ENCODE assay signal across 10 cellular contexts in genomic region chr19:16088351-16088984, GRCh38. TPM values are rescaled to one million over a fixed set of nuclear protein-coding genes. Genes with fewer than 3 reads are reported as not detected.
DNase-seq lines count a peak whose midpoint lies in the region; ATAC-seq and TF ChIP-seq lines count a peak whose summit lies in the region.
"Had no signal": no experiment of that assay in that cellular context is flagged by ENCODE, and none has a peak within 500 bp of the region (broad histone marks: within the 10 kb centered on the region; RNA-seq: fewer than 3 reads in every experiment).

No MANE protein-coding gene starts in this region.

- H3K4me1 Mint-ChIP-seq in activated T-cell treated with anti-CD3 and anti-CD28 coated beads, Interleukin-2, amount 50 U/mL, for 24 hours (ENCODE audit: low read depth): peaks cover 45% of the 10 kb centered on the region

- H3K27ac ChIP-seq in lower lobe of right lung (peak overlapping the region; percentile 75), tibial artery (peak overlapping the region; percentile 32 to 38)

- peak overlapping the region; percentile 63 for H3K27ac Mint-ChIP-seq in activated T-cell treated with anti-CD3 and anti-CD28 coated beads, Interleukin-2, amount 50 U/mL, for 24 hours

- H3K4me3 ChIP-seq in astrocyte of the spinal cord (ENCODE audit: low read depth, low read length): no peak overlapping the region
- peak overlapping the region; percentile 30 for H3K4me3 ChIP-seq in lower lobe of right lung
- H3K4me3 ChIP-seq in tibial artery: no peak overlapping the region

- no peaks in the 10 kb centered on the region for H3K27me3 Mint-ChIP-seq in activated T-cell treated with anti-CD3 and anti-CD28 coated beads, Interleukin-2, amount 50 U/mL, for 24 hours

- ATAC-seq in lower lobe of right lung: peak; percentile 78 to 80
- ATAC-seq in GM19452 (IDR thresholded peaks at IDR 0.05; ENCODE audit: unreplicated experiment): no peak
- no peak for ATAC-seq in HG02759 (IDR thresholded peaks at IDR 0.05; ENCODE audit: unreplicated experiment)

- H3K4me1 ChIP-seq in lower lobe of right lung (peaks cover 60% of the 10 kb centered on the region), tibial artery (peaks cover 0 to 62% (median 30%) of the 10 kb centered on the region in 4 donors)

- H3K27me3 ChIP-seq in lower lobe of right lung (ENCODE audit: low read depth) (no peaks in the 10 kb centered on the region), tibial artery (no peaks in the 10 kb centered on the region)

- no peak for DNase-seq in activated T-cell treated with anti-CD3 and anti-CD28 coated beads, Interleukin-2, amount 50 U/mL, for 24 hours
- no peak for DNase-seq in activated T-cell treated with anti-CD3 and anti-CD28 coated beads, Interleukin-2, amount 50 U/mL, for 1 hour
- DNase-seq in astrocyte of the spinal cord (ENCODE audit: low read depth, low spot score): no peak
- peak; percentile 66 for DNase-seq in lower lobe of right lung
- DNase-seq in tibial artery: no peak
- no peak for DNase-seq in T-helper 1 cell
- DNase-seq: NCI-H345 had no signal

- peak; percentile 7 for TF ChIP-seq CTCF in astrocyte of the spinal cord (IDR thresholded peaks at IDR 0.05; ENCODE audit: low read depth, low read length)
- no peak for TF ChIP-seq CTCF in lower lobe of right lung (IDR thresholded peaks at IDR 0.05)
- no peak for TF ChIP-seq CTCF in tibial artery (IDR thresholded peaks at IDR 0.05)

- intact Hi-C loops in lower lobe of right lung (cut with DNase I) (no loop called here), tibial artery (cut with DNase I; ENCODE audit: low total_unique reads) (no loop called here)

- no peak overlapping the region for H3K4me3 Mint-ChIP-seq in activated T-cell treated with anti-CD3 and anti-CD28 coated beads, Interleukin-2, amount 50 U/mL, for 24 hours

- H3K36me3 ChIP-seq in lower lobe of right lung (peaks cover 100% of the 10 kb centered on the region), tibial artery (peaks cover 99 to 100% (median 100%) of the 10 kb centered on the region in 3 donors)

- in situ Hi-C loops in astrocyte of the spinal cord (cut with HindIII; ENCODE audit: low sequenced_read_pairs): no loop called here

- H3K9me3 ChIP-seq in lower lobe of right lung (no peaks in the 10 kb centered on the region), tibial artery (no peaks in the 10 kb centered on the region)

- peaks cover 99% of the 10 kb centered on the region for H3K36me3 Mint-ChIP-seq in activated T-cell treated with anti-CD3 and anti-CD28 coated beads, Interleukin-2, amount 50 U/mL, for 24 hours (ENCODE audit: low read depth)

- no peaks in the 10 kb centered on the region for H3K9me3 Mint-ChIP-seq in activated T-cell treated with anti-CD3 and anti-CD28 coated beads, Interleukin-2, amount 50 U/mL, for 24 hours

RNA-seq across cellular contexts. Expression of gene TPM4, which starts 12.2 kb away (rescaled TPM):
- total RNA-seq in lower lobe of right lung: 319 TPM

RNA-seq across cellular contexts. Expression of gene RAB8A, which starts 23.2 kb away (rescaled TPM):
- total RNA-seq in lower lobe of right lung: 110 TPM

RNA-seq across cellular contexts. Expression of gene HSH2D, which starts 55.0 kb away (rescaled TPM):
- 8.2 TPM for total RNA-seq in lower lobe of right lung
- total RNA-seq: dermis microvascular lymphatic vessel endothelial cell had no signal

Comparison
In these comparisons a context has a peak if more than half of its experiments do, and no peak if none do; other contexts are left out.
1. ATAC-seq: peak in lower lobe of right lung (2 of 2); none in GM19452 (single experiment) and HG02759 (single experiment).